Comparison of ENCODE assay signal across 10 cellular contexts in genomic region chr14:102622262-102622885, GRCh38. TPM values are rescaled to one million over a fixed set of nuclear protein-coding genes. Genes with fewer than 3 reads are reported as not detected.
DNase-seq lines count a peak whose midpoint lies in the region; ATAC-seq and TF ChIP-seq lines count a peak whose summit lies in the region.
"Had no signal": no experiment of that assay in that cellular context is flagged by ENCODE, and none has a peak within 500 bp of the region (broad histone marks: within the 10 kb centered on the region; RNA-seq: fewer than 3 reads in every experiment).

No MANE protein-coding gene starts in this region.

- no peak overlapping the region for H3K23ac ChIP-seq in trophoblast cell (ENCODE audit: low read length)

- peaks cover 6 to 9% of the 10 kb centered on the region in 2 experiments for H3K4me1 ChIP-seq in trophoblast cell (ENCODE audit: control insufficient read depth in 1 of 2, insufficient read depth in 2 of 2, low read length in 2 of 2)

- ATAC-seq in activated T-cell treated with anti-CD3 and anti-CD28 coated beads, Interleukin-2, amount 50 U/mL, for 4 hours, result no peak
- no peak for ATAC-seq in naive thymus-derived CD8-positive, alpha-beta T cell

- POLR2A ChIA-PET in naive thymus-derived CD8-positive, alpha-beta T cell (lab: Charles Lee), result no interaction called here

- no peak overlapping the region for H2BK12ac ChIP-seq in trophoblast cell (ENCODE audit: low read length)

- H3K27me3 ChIP-seq in HL-60 (ENCODE audit: insufficient read depth, poor library complexity, severe bottlenecking) (no peaks in the 10 kb centered on the region), trophoblast cell (ENCODE audit: insufficient read depth, low read length) (no peaks in the 10 kb centered on the region)

- H3K36me3 ChIP-seq in trophoblast cell (ENCODE audit: control insufficient read depth in 1 of 2, insufficient read depth in 2 of 2, low read length in 2 of 2), result peaks cover 2 to 6% of the 10 kb centered on the region in 2 experiments

- no peak overlapping the region for H2BK5ac ChIP-seq in trophoblast cell (ENCODE audit: low read depth, low read length, poor library complexity)

- H3K79me1 ChIP-seq in trophoblast cell (ENCODE audit: low read length), result peaks cover 2% of the 10 kb centered on the region

- peaks cover 7% of the 10 kb centered on the region for H3K36me3 Mint-ChIP-seq in activated T-cell treated with anti-CD3 and anti-CD28 coated beads, Interleukin-2, amount 50 U/mL, for 4 hours (ENCODE audit: insufficient read depth)
- peaks cover 35% of the 10 kb centered on the region for H3K36me3 Mint-ChIP-seq in brain
- peaks cover 0 to 5% (median 2%) of the 10 kb centered on the region in 3 donors for H3K36me3 Mint-ChIP-seq in naive thymus-derived CD8-positive, alpha-beta T cell

- no peak overlapping the region for H3K27ac ChIP-seq in HL-60 (replicated peaks)
- H3K27ac ChIP-seq in trophoblast cell (ENCODE audit: low read depth, low read length), result no peak overlapping the region

- peak overlapping the region; percentile 57 for H3K4ac ChIP-seq in trophoblast cell (ENCODE audit: low read depth, low read length)

- H3K9ac ChIP-seq in trophoblast cell (ENCODE audit: low read length), result no peak overlapping the region

- H3K9me3 ChIP-seq in trophoblast cell (ENCODE audit: insufficient read depth, low read depth, low read length), result no peaks in the 10 kb centered on the region

- H3K18ac ChIP-seq in trophoblast cell (ENCODE audit: low read length), result no peak overlapping the region

- no peak overlapping the region for H2AFZ ChIP-seq in trophoblast cell (ENCODE audit: insufficient read depth, low read length, poor library complexity)

- peaks cover 31% of the 10 kb centered on the region for H3K79me2 ChIP-seq in trophoblast cell (ENCODE audit: control insufficient read depth, insufficient read depth, low read length, poor library complexity)

- DNase-seq in activated T-cell treated with anti-CD3 and anti-CD28 coated beads, Interleukin-2, amount 50 U/mL, for 4 hours, result no peak
- DNase-seq in activated T-cell treated with anti-CD3 and anti-CD28 coated beads, Interleukin-2, amount 50 U/mL, for 1 hour, result no peak
- peak; percentile 49 to 61 for DNase-seq in HL-60 (ENCODE audit: low read depth in 1 of 2, low spot score in 1 of 2)
- DNase-seq in trophoblast cell, result no peak
- DNase-seq in NCI-H1092 (lab: John Stamatoyannopoulos, UW), result no peak
- DNase-seq in foreskin fibroblast, result no peak
- no peak for DNase-seq in naive thymus-derived CD8-positive, alpha-beta T cell
- DNase-seq: activated CD4-positive, alpha-beta T cell treated with anti-CD3 and anti-CD28 coated beads for 4 hours; SIG-M5 had no signal

- H3K27me3 Mint-ChIP-seq in activated T-cell treated with anti-CD3 and anti-CD28 coated beads, Interleukin-2, amount 50 U/mL, for 4 hours (ENCODE audit: low read depth), result no peaks in the 10 kb centered on the region
- no peaks in the 10 kb centered on the region for H3K27me3 Mint-ChIP-seq in brain
- no peaks in the 10 kb centered on the region for H3K27me3 Mint-ChIP-seq in naive thymus-derived CD8-positive, alpha-beta T cell

- H2AK5ac ChIP-seq in trophoblast cell (ENCODE audit: low read length), result no peak overlapping the region

- no peak overlapping the region for H3K4me2 ChIP-seq in trophoblast cell (ENCODE audit: low read length)

- no peaks in the 10 kb centered on the region for H3K9me3 Mint-ChIP-seq in activated T-cell treated with anti-CD3 and anti-CD28 coated beads, Interleukin-2, amount 50 U/mL, for 4 hours
- no peaks in the 10 kb centered on the region for H3K9me3 Mint-ChIP-seq in brain
- no peaks in the 10 kb centered on the region for H3K9me3 Mint-ChIP-seq in naive thymus-derived CD8-positive, alpha-beta T cell

- peak overlapping the region in 4 of 5 experiments; percentile 3 to 18 (median 5) for H3K27ac Mint-ChIP-seq in brain
- H3K27ac Mint-ChIP-seq in naive thymus-derived CD8-positive, alpha-beta T cell, result peak overlapping the region in 5 of 10 donors; percentile 14 to 70 (median 32)

- WGBS in trophoblast cell (ENCODE audit: extremely low coverage, insufficient coverage, insufficient read length), result no CpG with 5 or more reads among the region's 10 CpGs

- TF ChIP-seq CTCF in HL-60 (IDR thresholded peaks at IDR 0.05; ENCODE audit: insufficient read depth, low read length) (no peak), brain (conservative IDR thresholded peaks at IDR 0.05) (no peak), foreskin fibroblast (IDR thresholded peaks at IDR 0.05; ENCODE audit: low read depth, low read length) (no peak)

- H3K4me3 Mint-ChIP-seq in activated T-cell treated with anti-CD3 and anti-CD28 coated beads, Interleukin-2, amount 50 U/mL, for 4 hours, result peak overlapping the region; percentile 33
- no peak overlapping the region for H3K4me3 Mint-ChIP-seq in brain
- H3K4me3 Mint-ChIP-seq in naive thymus-derived CD8-positive, alpha-beta T cell, result peak overlapping the region in 1 of 10 donors; percentile 16

- H2BK120ac ChIP-seq in trophoblast cell (ENCODE audit: insufficient read depth, low read length, poor library complexity), result no peak overlapping the region

- H3K4me3 ChIP-seq in HL-60 (replicated peaks; ENCODE audit: insufficient read depth, low read length) (no peak overlapping the region), trophoblast cell (ENCODE audit: low read depth, low read length) (no peak overlapping the region), foreskin fibroblast (ENCODE audit: low read depth in 1 of 2, low read length in 2 of 2) (no peak overlapping the region)

- H3K4me1 Mint-ChIP-seq in activated T-cell treated with anti-CD3 and anti-CD28 coated beads, Interleukin-2, amount 50 U/mL, for 4 hours (ENCODE audit: low read depth), result peaks cover 37% of the 10 kb centered on the region
- peaks cover 26% of the 10 kb centered on the region for H3K4me1 Mint-ChIP-seq in brain
- H3K4me1 Mint-ChIP-seq in naive thymus-derived CD8-positive, alpha-beta T cell, result peaks cover 34 to 56% (median 52%) of the 10 kb centered on the region in 4 donors

- no peak overlapping the region for H4K12ac ChIP-seq in trophoblast cell (ENCODE audit: low read depth, low read length)

- no peak overlapping the region for H4K8ac ChIP-seq in trophoblast cell (ENCODE audit: low read depth, low read length)

- no peak overlapping the region for H3K14ac ChIP-seq in trophoblast cell (ENCODE audit: low read length)

- H4K91ac ChIP-seq in trophoblast cell (ENCODE audit: low read depth, low read length), result no peak overlapping the region

RNA-seq across cellular contexts. Expression of gene RCOR1, which starts 29.9 kb away (rescaled TPM):
- total RNA-seq in activated T-cell treated with anti-CD3 and anti-CD28 coated beads, Interleukin-2, amount 50 U/mL, for 4 hours, result 10 to 100 TPM; 12.5 to 14.7 (median 13.9) TPM
- polyA plus RNA-seq in brain (ENCODE audit: insufficient read depth, low read depth, low replicate concordance), result 13.1 TPM
- 39.7 and 41.7 TPM in 2 replicates for polyA plus RNA-seq in trophoblast cell (2013)
- total RNA-seq in naive thymus-derived CD8-positive, alpha-beta T cell, result 10 to 100 TPM; 21.7 to 24.0 TPM
- 1 to 10 TPM in 2 of 3 donors, under 1 TPM in 1; 0.43 to 1.2 (median 1.2) TPM for polyA plus RNA-seq in naive thymus-derived CD8-positive, alpha-beta T cell

Comparison
In these comparisons a context has a peak if more than half of its experiments do, and no peak if none do; other contexts are left out.
1. DNase-seq: peak in HL-60 (2 of 2); none in activated T-cell treated with anti-CD3 and anti-CD28 coated beads, Interleukin-2, amount 50 U/mL, for 4 hours (single experiment), activated T-cell treated with anti-CD3 and anti-CD28 coated beads, Interleukin-2, amount 50 U/mL, for 1 hour (single experiment), trophoblast cell (0 of 2), NCI-H1092 (single experiment), foreskin fibroblast (0 of 2) and naive thymus-derived CD8-positive, alpha-beta T cell (0 of 10).